Comparison of ENCODE assay signal across 9 cellular contexts in the genomic region with DNA sequence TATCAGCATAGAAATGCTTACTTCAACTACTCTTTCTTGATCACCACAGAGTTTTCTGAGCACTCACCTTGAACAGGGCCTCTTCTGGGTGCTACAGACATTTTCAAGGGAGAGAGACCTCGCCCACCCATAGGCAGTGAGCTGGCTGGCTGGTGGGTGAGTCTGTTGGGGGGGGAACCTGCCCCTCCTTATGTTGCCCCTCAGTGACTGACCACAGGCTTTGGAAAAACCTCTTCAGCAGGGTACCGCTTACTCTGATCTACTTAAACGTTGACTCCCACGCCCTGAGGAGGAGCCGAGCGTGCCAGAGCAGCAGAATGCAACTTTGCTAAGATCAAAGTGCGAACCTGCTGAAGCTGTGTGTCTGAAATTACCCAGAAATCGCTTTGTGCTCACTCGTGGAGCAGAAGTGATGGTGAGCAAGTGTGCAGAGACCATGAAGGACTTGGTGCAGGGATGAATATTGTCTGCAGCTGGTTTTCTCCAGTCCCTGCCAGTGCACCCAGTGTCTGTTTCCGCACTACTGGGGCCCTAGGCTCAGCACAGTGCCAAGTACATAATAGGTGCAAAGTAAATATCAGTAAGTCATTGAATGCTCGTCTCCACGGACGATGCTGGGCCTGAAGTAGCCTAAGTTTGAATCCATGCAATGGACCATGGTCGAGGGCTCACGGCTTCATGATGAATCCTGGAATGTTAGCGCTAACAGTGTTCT.
DNase-seq lines count a peak whose midpoint lies in the region; ATAC-seq and TF ChIP-seq lines count a peak whose summit lies in the region.
"Had no signal": no experiment of that assay in that cellular context is flagged by ENCODE, and none has a peak within 500 bp of the region (broad histone marks: within the 10 kb centered on the region; RNA-seq: fewer than 3 reads in every experiment).

No MANE protein-coding gene starts in this region.

- peak overlapping the region; percentile 13 for H3K4me3 ChIP-seq in NB4 (ENCODE audit: low read depth, low read length)
- H3K4me3 ChIP-seq: spleen had no signal

- TF ChIP-seq POLR2A in NB4 (IDR thresholded peaks at IDR 0.05; ENCODE audit: extremely low read depth, insufficient read length), result no peak

- ATAC-seq in left lobe of liver (no peak), HG02840 (IDR thresholded peaks at IDR 0.05; ENCODE audit: low FRiP score, unreplicated experiment) (no peak), GM21515 (IDR thresholded peaks at IDR 0.05; ENCODE audit: unreplicated experiment) (no peak)

- TF ChIP-seq CTCF in NB4 (IDR thresholded peaks at IDR 0.05; ENCODE audit: low read depth, low read length), result no peak

- DNase-seq in NB4 (ENCODE audit: low read depth) (peak; percentile 81), left lobe of liver (ENCODE audit: low spot score) (peak; percentile 35), OCI-M1 (lab: John Stamatoyannopoulos, UW) (no peak)
- peak; percentile 76 for DNase-seq in activated CD8-positive, alpha-beta memory T cell treated with anti-CD3 and anti-CD28 coated beads, Interleukin-2, amount 50 U/mL, for 4 hours
- DNase-seq in stimulated activated CD8-positive, alpha-beta memory T cell treated with anti-CD3 and anti-CD28 coated beads, Interleukin-7, amount 100 ng/mL, for 48 hours (ENCODE audit: extremely low read depth in 1 of 2, low read depth in 1 of 2), result peak; percentile 49 to 71
- no peak for DNase-seq in effector CD8-positive, alpha-beta T cell (lab: John Stamatoyannopoulos, UW)
- DNase-seq: spleen had no signal

Comparison
In these comparisons a context has a peak if more than half of its experiments do, and no peak if none do; other contexts are left out.
1. DNase-seq: peak in NB4 (single experiment), activated CD8-positive, alpha-beta memory T cell treated with anti-CD3 and anti-CD28 coated beads, Interleukin-2, amount 50 U/mL, for 4 hours (single experiment), left lobe of liver (single experiment) and stimulated activated CD8-positive, alpha-beta memory T cell treated with anti-CD3 and anti-CD28 coated beads, Interleukin-7, amount 100 ng/mL, for 48 hours (2 of 2); none in OCI-M1 (single experiment) and effector CD8-positive, alpha-beta T cell (single experiment).